In genomic region chr17:57849163-57849873, GRCh38 we compare ENCODE assay signal across 8 cellular contexts. TPM values are rescaled to one million over a fixed set of nuclear protein-coding genes. Genes with fewer than 3 reads are reported as not detected.
DNase-seq lines count a peak whose midpoint lies in the region; ATAC-seq, FAIRE-seq and TF ChIP-seq lines count a peak whose summit lies in the region.

No MANE protein-coding gene starts in this region.

- H3K9ac ChIP-seq in mucosa of stomach (ENCODE audit: low read length): peak overlapping the region; percentile 61

- DNase-seq in CD8-positive, alpha-beta T cell: peak in 1 of 7 experiments; percentile 3
- DNase-seq in HL-60 (ENCODE audit: low read depth in 1 of 2, low spot score in 1 of 2): peak in 1 of 2 experiments; percentile 24
- no peak for DNase-seq in MCF 10A (ENCODE audit: unreplicated experiment)
- DNase-seq in HTR-8/SVneo (ENCODE audit: insufficient read length, low spot score): no peak
- no peak for DNase-seq in NCI-H510A (lab: John Stamatoyannopoulos, UW)

- no peak for TF ChIP-seq CTCF in CD8-positive, alpha-beta T cell (IDR thresholded peaks at IDR 0.05)
- TF ChIP-seq CTCF in HL-60 (IDR thresholded peaks at IDR 0.05; ENCODE audit: insufficient read depth, low read length) (no peak), MCF 10A (IDR thresholded peaks at IDR 0.05; ENCODE audit: unreplicated experiment) (no peak)

- TSS peak; percentile 62 for BruUV-seq in MCF 10A (replicated peaks; lab: Mats Ljungman, UMichigan)

- peaks cover 38% of the 10 kb centered on the region for H3K36me3 Mint-ChIP-seq in CD8-positive, alpha-beta T cell
- H3K36me3 Mint-ChIP-seq in MCF 10A (ENCODE audit: insufficient read depth, unreplicated experiment): peaks cover 41% of the 10 kb centered on the region

- H3K4me3 Mint-ChIP-seq in CD8-positive, alpha-beta T cell: peak overlapping the region; percentile 95
- peak overlapping the region; percentile 98 for H3K4me3 Mint-ChIP-seq in MCF 10A (ENCODE audit: unreplicated experiment)

- no peaks in the 10 kb centered on the region for H3K27me3 Mint-ChIP-seq in CD8-positive, alpha-beta T cell (ENCODE audit: low read depth)
- H3K27me3 Mint-ChIP-seq in MCF 10A (ENCODE audit: insufficient read depth, unreplicated experiment): no peaks in the 10 kb centered on the region

- no peaks in the 10 kb centered on the region for H3K27me3 ChIP-seq in CD8-positive, alpha-beta T cell (ENCODE audit: insufficient read depth, low read length)
- H3K27me3 ChIP-seq in HL-60 (ENCODE audit: insufficient read depth, poor library complexity, severe bottlenecking): no peaks in the 10 kb centered on the region
- no peaks in the 10 kb centered on the region for H3K27me3 ChIP-seq in mucosa of stomach (ENCODE audit: control insufficient read depth, insufficient read depth, low read length)

- POLR2A ChIA-PET in CD8-positive, alpha-beta T cell (lab: Charles Lee): interaction anchor here (0.6 to 2.6 kb wide), 18 partner anchors 10 to 764 kb away, joined by 3 to 20 read pairs (median 4); partner anchors contain the start of genes AKAP1, DYNLL2, SRSF1 and VEZF1
- POLR2A ChIA-PET in MCF 10A (lab: Yijun Ruan, JAX): interaction anchor here (0.5 to 6.0 kb wide), 34 partner anchors 8 to 1371 kb away, joined by 3 to 53 read pairs (median 6); partner anchors contain the start of genes AKAP1, DYNLL2, GDPD1 and SRSF1

- intact Hi-C loops in CD8-positive, alpha-beta T cell (cut with DNase I, micrococcal nuclease): loop anchor here in 1 of 2 experiments (5.0 kb wide), 1 partner anchor 407 kb away; no protein-coding TSS in a partner anchor
- intact Hi-C loops in MCF 10A (cut with micrococcal nuclease): no loop called here

- FAIRE-seq in HTR-8/SVneo (lab: Jason Lieb, UNC): no peak

- H3K4me3 ChIP-seq in CD8-positive, alpha-beta T cell (ENCODE audit: low read depth, low read length): peak overlapping the region; percentile 82
- H3K4me3 ChIP-seq in HL-60 (replicated peaks; ENCODE audit: insufficient read depth, low read length): peak overlapping the region; percentile 87
- peak overlapping the region; percentile 74 for H3K4me3 ChIP-seq in mucosa of stomach (ENCODE audit: low read length)

- H3K4me1 Mint-ChIP-seq in CD8-positive, alpha-beta T cell (ENCODE audit: low read depth): peaks cover 46% of the 10 kb centered on the region
- H3K4me1 Mint-ChIP-seq in MCF 10A (ENCODE audit: insufficient read depth, unreplicated experiment): peaks cover 35% of the 10 kb centered on the region

- H3K36me3 ChIP-seq in CD8-positive, alpha-beta T cell (ENCODE audit: insufficient read depth, low read length): peaks cover 10% of the 10 kb centered on the region
- H3K36me3 ChIP-seq in mucosa of stomach (ENCODE audit: control insufficient read depth, insufficient read depth, low read length): no peaks in the 10 kb centered on the region

- peaks cover 32% of the 10 kb centered on the region for H3K4me1 ChIP-seq in CD8-positive, alpha-beta T cell (ENCODE audit: insufficient read depth, low read length)
- peaks cover 24% of the 10 kb centered on the region for H3K4me1 ChIP-seq in mucosa of stomach (ENCODE audit: control insufficient read depth, insufficient read depth, low read length)

- CTCF ChIA-PET in CD8-positive, alpha-beta T cell (lab: Charles Lee): interaction anchor here (0.9 to 4.1 kb wide), 6 partner anchors 10 to 158 kb away, joined by 3 to 20 read pairs (median 3); no protein-coding TSS in a partner anchor
- CTCF ChIA-PET in MCF 10A (lab: Yijun Ruan, JAX): interaction anchor here (0.6 to 15.7 kb wide), 10 partner anchors 10 to 592 kb away, joined by 3 to 418 read pairs (median 6); partner anchors contain the start of gene VEZF1

- peak overlapping the region; percentile 88 for H3K27ac ChIP-seq in CD8-positive, alpha-beta T cell (ENCODE audit: low read depth, low read length)
- H3K27ac ChIP-seq in HL-60 (replicated peaks): peak overlapping the region; percentile 85

- no peak for ATAC-seq in CD8-positive, alpha-beta T cell
- ATAC-seq in esophagus mucosa: no peak
- ATAC-seq in GM18502 (IDR thresholded peaks at IDR 0.05; ENCODE audit: poor library complexity, unreplicated experiment): no peak

- peak overlapping the region; percentile 100 for H3K27ac Mint-ChIP-seq in CD8-positive, alpha-beta T cell
- peak overlapping the region; percentile 98 for H3K27ac Mint-ChIP-seq in MCF 10A (ENCODE audit: low read depth, unreplicated experiment)

- no peaks in the 10 kb centered on the region for H3K9me3 Mint-ChIP-seq in CD8-positive, alpha-beta T cell
- no peaks in the 10 kb centered on the region for H3K9me3 Mint-ChIP-seq in MCF 10A (ENCODE audit: unreplicated experiment)

- H3K9me3 ChIP-seq in CD8-positive, alpha-beta T cell (ENCODE audit: low read length): no peaks in the 10 kb centered on the region
- no peaks in the 10 kb centered on the region for H3K9me3 ChIP-seq in mucosa of stomach (ENCODE audit: control insufficient read depth, low read length)

RNA-seq across cellular contexts. Expression of gene MRPS23, which starts 0.5 kb away (rescaled TPM):
- 10 to 100 TPM; 16.2 to 17.2 TPM for total RNA-seq in CD8-positive, alpha-beta T cell
- 54.1 and 59.3 TPM in 2 replicates for total RNA-seq in MCF 10A (2022)
- total RNA-seq in esophagus mucosa: 29.4 TPM
